1 cellular context compared by ENCODE assay signal in the genomic region with DNA sequence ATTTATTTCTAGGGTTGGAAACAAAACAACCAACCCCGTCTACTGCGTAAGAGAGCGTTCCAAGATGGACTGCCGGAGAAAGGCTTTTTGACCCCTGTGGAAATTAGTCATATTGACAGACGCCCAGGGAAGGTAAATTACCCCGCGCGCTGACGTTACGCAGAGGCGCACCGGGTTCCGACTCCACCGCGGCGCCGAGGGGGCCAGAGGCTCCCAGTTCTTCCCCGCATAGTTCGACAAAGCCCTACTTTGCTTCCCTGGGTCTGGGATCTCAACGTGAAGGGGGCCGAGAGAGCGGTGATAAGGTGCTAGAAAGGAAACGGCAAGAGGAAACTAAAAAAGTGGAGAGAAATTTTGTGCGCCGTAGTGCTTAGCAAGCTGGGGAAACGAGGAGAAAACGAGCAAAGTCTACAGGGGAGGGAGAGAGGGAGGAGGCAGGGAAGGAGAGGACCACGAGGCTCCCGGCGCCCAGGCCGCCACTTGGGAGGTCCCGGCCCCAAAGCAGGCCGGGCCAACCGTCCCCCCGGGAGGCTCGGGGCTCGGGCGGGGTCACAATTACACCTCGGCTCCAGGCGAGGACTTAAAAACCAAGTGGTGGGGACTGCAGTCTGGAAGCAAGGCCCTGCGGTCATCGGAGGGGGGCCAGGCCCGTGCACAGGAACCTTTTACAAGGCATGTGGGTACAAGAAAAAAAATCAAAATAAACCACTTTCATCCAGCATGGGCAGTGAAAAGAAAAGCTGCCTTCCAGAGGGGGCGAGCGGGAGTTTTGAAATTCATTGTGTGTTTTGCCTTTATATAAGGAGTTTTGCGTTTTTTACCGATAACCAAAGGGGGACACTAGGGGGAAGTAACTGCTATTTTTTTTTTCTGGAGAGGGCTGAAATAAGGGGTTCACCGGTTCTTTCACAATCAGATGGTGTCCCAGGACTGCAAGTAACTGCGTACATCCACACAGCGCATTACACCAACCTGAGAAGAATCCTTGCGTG.
TF ChIP-seq lines count a peak whose summit lies in the region.

No MANE protein-coding gene starts in this region.

TF ChIP-seq in IMR-90, 13 proteins besides CTCF, POLR2A, EP300 and RAD21:
- no peak for TF ChIP-seq SMC3 (IDR thresholded peaks at IDR 0.05; ENCODE audit: low read depth, low read length)
- TF ChIP-seq MAFK (IDR thresholded peaks at IDR 0.05; ENCODE audit: low read depth, low read length) = no peak
- no peak for TF ChIP-seq RCOR1 (IDR thresholded peaks at IDR 0.05; ENCODE audit: insufficient replicate concordance, low read length)
- TF ChIP-seq, protein P1, sequence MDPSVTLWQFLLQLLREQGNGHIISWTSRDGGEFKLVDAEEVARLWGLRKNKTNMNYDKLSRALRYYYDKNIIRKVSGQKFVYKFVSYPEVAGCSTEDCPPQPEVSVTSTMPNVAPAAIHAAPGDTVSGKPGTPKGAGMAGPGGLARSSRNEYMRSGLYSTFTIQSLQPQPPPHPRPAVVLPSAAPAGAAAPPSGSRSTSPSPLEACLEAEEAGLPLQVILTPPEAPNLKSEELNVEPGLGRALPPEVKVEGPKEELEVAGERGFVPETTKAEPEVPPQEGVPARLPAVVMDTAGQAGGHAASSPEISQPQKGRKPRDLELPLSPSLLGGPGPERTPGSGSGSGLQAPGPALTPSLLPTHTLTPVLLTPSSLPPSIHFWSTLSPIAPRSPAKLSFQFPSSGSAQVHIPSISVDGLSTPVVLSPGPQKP (IDR thresholded peaks at IDR 0.05; ENCODE audit: borderline replicate concordance, low read depth, low read length) = no peak
- TF ChIP-seq FOS (IDR thresholded peaks at IDR 0.05; ENCODE audit: low read depth, low read length) = no peak
- no peak for TF ChIP-seq CHD1 (IDR thresholded peaks at IDR 0.05; ENCODE audit: low read depth, low read length)
- TF ChIP-seq MAZ (IDR thresholded peaks at IDR 0.05; ENCODE audit: borderline replicate concordance, low read depth, low read length) = no peak
- TF ChIP-seq CEBPB (IDR thresholded peaks at IDR 0.05; ENCODE audit: low read depth, low read length) = no peak
- no peak for TF ChIP-seq RFX5 (IDR thresholded peaks at IDR 0.05; ENCODE audit: low read depth, low read length)
- TF ChIP-seq BHLHE40 (IDR thresholded peaks at IDR 0.05; ENCODE audit: low read depth, low read length) = no peak
- no peak for TF ChIP-seq NFE2L2 (IDR thresholded peaks at IDR 0.05; ENCODE audit: low read depth, low read length)
- TF ChIP-seq, protein P2, sequence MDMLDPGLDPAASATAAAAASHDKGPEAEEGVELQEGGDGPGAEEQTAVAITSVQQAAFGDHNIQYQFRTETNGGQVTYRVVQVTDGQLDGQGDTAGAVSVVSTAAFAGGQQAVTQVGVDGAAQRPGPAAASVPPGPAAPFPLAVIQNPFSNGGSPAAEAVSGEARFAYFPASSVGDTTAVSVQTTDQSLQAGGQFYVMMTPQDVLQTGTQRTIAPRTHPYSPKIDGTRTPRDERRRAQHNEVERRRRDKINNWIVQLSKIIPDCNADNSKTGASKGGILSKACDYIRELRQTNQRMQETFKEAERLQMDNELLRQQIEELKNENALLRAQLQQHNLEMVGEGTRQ (IDR thresholded peaks at IDR 0.05; ENCODE audit: low read depth, low read length) = no peak
- TF ChIP-seq MXI1 (IDR thresholded peaks at IDR 0.05; ENCODE audit: borderline replicate concordance, low read depth, low read length) = no peak
